25 cellular contexts compared by ENCODE assay signal in the genomic region with DNA sequence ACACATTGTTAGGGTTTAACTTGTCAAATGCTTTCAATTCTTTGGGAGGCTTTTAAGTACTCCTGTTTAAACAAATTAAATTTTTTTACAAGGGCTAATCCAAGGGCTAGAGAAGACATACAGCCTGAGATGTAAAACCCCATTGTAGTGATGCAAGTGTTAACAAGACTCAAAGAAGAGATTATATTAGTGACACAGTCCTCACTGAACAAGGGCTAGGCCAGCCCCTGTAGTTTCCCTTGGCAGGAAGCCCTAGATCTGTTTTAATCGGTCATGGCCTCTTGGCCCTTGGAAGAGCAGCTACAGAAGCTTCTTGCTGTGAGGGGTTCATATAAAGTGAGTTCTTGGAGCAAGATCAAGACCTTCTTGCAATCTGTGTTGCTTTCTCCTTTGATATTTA.
"Had no signal": no experiment of that assay in that cellular context is flagged by ENCODE, and none has a peak within 500 bp of the region (broad histone marks: within the 10 kb centered on the region; RNA-seq: fewer than 3 reads in every experiment).

No MANE protein-coding gene starts in this region.

- H2AFZ ChIP-seq: neural progenitor cell had no signal

- ATAC-seq: effector memory CD8-positive, alpha-beta T cell; heart left ventricle; natural killer cell had no signal

- H3K9me3 ChIP-seq: heart left ventricle, lower lobe of right lung, right atrium auricular region, tibial nerve had no signal

- H3K4me1 ChIP-seq: heart left ventricle, lower lobe of right lung, neural progenitor cell, right atrium auricular region, tibial nerve had no signal

- H3K4me2 ChIP-seq: neural progenitor cell had no signal

- FAIRE-seq: astrocyte had no signal

- H3K9ac ChIP-seq: neural progenitor cell had no signal

- H3K36me3 ChIP-seq: brain microvascular endothelial cell, heart left ventricle, lower lobe of right lung, neural progenitor cell, right atrium auricular region, tibial nerve had no signal

- H3K27me3 ChIP-seq: brain microvascular endothelial cell, heart left ventricle, neural progenitor cell, right atrium auricular region, tibial nerve had no signal

- H3K27ac ChIP-seq: brain microvascular endothelial cell, coronary artery, dorsolateral prefrontal cortex, heart left ventricle, lower lobe of right lung, neural progenitor cell, right atrium auricular region, tibial nerve had no signal

- DNase-seq: activated CD4-positive, alpha-beta memory T cell treated with anti-CD3 and anti-CD28 coated beads, Interleukin-2, amount 10 ng/mL, durations not matched to agents 7 days and 5 days; activated CD4-positive, alpha-beta T cell treated with anti-CD3 and anti-CD28 coated beads for 1 hour; activated CD4-positive, alpha-beta T cell treated with anti-CD3 and anti-CD28 coated beads, Interleukin-2, amount 10 ng/mL, durations not matched to agents 7 days and 5 days; activated CD8-positive, alpha-beta memory T cell treated with anti-CD3 and anti-CD28 coated beads, Interleukin-2, amount 50 U/mL, for 48 hours; activated gamma-delta T cell; activated naive CD4-positive, alpha-beta T cell treated with anti-CD3 and anti-CD28 coated beads, Interleukin-2, amount 10 ng/mL, durations not matched to agents 7 days and 5 days; activated naive CD8-positive, alpha-beta T cell treated with anti-CD3 and anti-CD28 coated beads, Interleukin-2, amount 10 ng/mL, durations not matched to agents 7 days and 5 days; activated T-cell treated with anti-CD3 and anti-CD28 coated beads, Interleukin-2, amount 50 U/mL, for 24 hours; amniotic stem cell; brain microvascular endothelial cell; dorsolateral prefrontal cortex; effector memory CD8-positive, alpha-beta T cell; heart left ventricle; lower lobe of right lung; mesendoderm; natural killer cell; occipital lobe; stimulated activated CD4-positive, alpha-beta T cell treated with anti-CD3 and anti-CD28 coated beads, Interleukin-15, amount 100 ng/mL, for 24 hours; stimulated activated CD4-positive, alpha-beta T cell treated with anti-CD3 and anti-CD28 coated beads, Interleukin-2, amount 100 ng/mL, for 24 hours; stimulated activated naive CD4-positive, alpha-beta T cell had no signal

- H3K4me3 ChIP-seq: coronary artery, dorsolateral prefrontal cortex, heart left ventricle, lower lobe of right lung, neural progenitor cell, right atrium auricular region, tibial nerve had no signal
